In the genomic region with DNA sequence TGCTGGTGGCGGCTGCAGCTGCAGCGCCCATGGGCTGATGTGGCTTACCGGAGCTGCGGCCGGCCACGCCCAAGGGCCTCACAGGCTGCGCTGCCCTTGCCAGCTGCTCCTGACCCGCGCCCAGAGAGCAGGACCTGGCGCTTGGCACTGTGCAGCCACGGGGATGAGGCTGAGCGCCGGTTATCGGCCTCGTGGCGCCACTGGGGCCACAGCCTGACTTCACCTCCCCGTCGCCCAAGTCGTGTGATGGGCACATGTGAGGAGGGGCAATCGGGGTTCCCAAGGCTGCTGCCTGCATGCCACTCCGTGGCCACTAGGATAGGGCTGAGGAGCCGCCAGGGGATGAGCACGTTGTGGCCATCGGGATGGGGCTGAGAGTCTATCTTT, we compare ENCODE assay signal across 11 cellular contexts.
DNase-seq lines count a peak whose midpoint lies in the region; ATAC-seq and TF ChIP-seq lines count a peak whose summit lies in the region.
"Had no signal": no experiment of that assay in that cellular context is flagged by ENCODE, and none has a peak within 500 bp of the region (broad histone marks: within the 10 kb centered on the region; RNA-seq: fewer than 3 reads in every experiment).

No MANE protein-coding gene starts in this region.

- DNase-seq in stimulated activated CD4-positive, alpha-beta T cell treated with anti-CD3 and anti-CD28 coated beads, Interleukin-15, amount 100 ng/mL, for 24 hours = peak; percentile 17
- no peak for DNase-seq in stimulated activated CD4-positive, alpha-beta T cell treated with anti-CD3 and anti-CD28 coated beads, Interleukin-12 subunit alpha, Interleukin-12 subunit beta, amount 100 ng/mL, for 4 hours
- DNase-seq in WERI-Rb-1 (peak; percentile 32), iPS-NIHi11 (ENCODE audit: low spot score) (peak; percentile 17), upper lobe of left lung (no peak), EL (no peak), NCI-H2227 (lab: John Stamatoyannopoulos, UW; ENCODE audit: unreplicated experiment) (no peak)
- no peak for DNase-seq in naive thymus-derived CD4-positive, alpha-beta T cell
- DNase-seq: activated effector memory CD4-positive, alpha-beta T cell treated with anti-CD3 and anti-CD28 coated beads, Interleukin-2, amount 50 U/mL, for 16 hours had no signal

- intact Hi-C loops in naive thymus-derived CD4-positive, alpha-beta T cell (cut with micrococcal nuclease) = loop anchor here in 1 of 2 donors (1.0 kb wide), 1 partner anchor 19 kb away; no protein-coding TSS in a partner anchor

- WGBS in upper lobe of left lung, 2 donors = 0 to 12% methylated on average over 2 to 14 of the region's 24 CpGs

- no peak for TF ChIP-seq EP300 in upper lobe of left lung (IDR thresholded peaks at IDR 0.05)

- TF ChIP-seq CTCF in WERI-Rb-1 (IDR thresholded peaks at IDR 0.05; ENCODE audit: low read depth, low read length) (0 out of 2 replicates have a peak, but pooled peaks have one; percentile 3), upper lobe of left lung (IDR thresholded peaks at IDR 0.05) (no peak)

- H3K27ac ChIP-seq in WERI-Rb-1 (no peak overlapping the region), upper lobe of left lung (no peak overlapping the region)
- no peak overlapping the region for H3K27ac ChIP-seq in naive thymus-derived CD4-positive, alpha-beta T cell (ENCODE audit: low read depth, low read length)
- H3K27ac ChIP-seq: SK-N-MC had no signal

- H3K36me3 ChIP-seq in WERI-Rb-1 (no peaks in the 10 kb centered on the region), upper lobe of left lung (no peaks in the 10 kb centered on the region)
- no peaks in the 10 kb centered on the region for H3K36me3 ChIP-seq in naive thymus-derived CD4-positive, alpha-beta T cell (ENCODE audit: control insufficient read depth in 2 of 3, insufficient read depth in 3 of 3, low read length in 3 of 3)

- no peak for ATAC-seq in upper lobe of left lung (ENCODE audit: low FRiP score in 2 of 2)
- no peak for ATAC-seq in naive thymus-derived CD4-positive, alpha-beta T cell

- POLR2A ChIA-PET in naive thymus-derived CD4-positive, alpha-beta T cell (lab: Charles Lee) = no interaction called here

- no peaks in the 10 kb centered on the region for H3K27me3 ChIP-seq in WERI-Rb-1 (ENCODE audit: insufficient read depth, low read depth, severe bottlenecking)
- peaks cover 0 to 11% (median 3%) of the 10 kb centered on the region in 4 donors for H3K27me3 ChIP-seq in upper lobe of left lung
- H3K27me3 ChIP-seq in naive thymus-derived CD4-positive, alpha-beta T cell (ENCODE audit: control insufficient read depth in 2 of 2, insufficient read depth in 2 of 2, low read length in 2 of 2) = peaks cover 0 to 3% of the 10 kb centered on the region in 2 donors

- peaks cover 6 to 12% (median 8%) of the 10 kb centered on the region in 7 donors for H3K4me1 Mint-ChIP-seq in naive thymus-derived CD4-positive, alpha-beta T cell

- H3K4me3 Mint-ChIP-seq in naive thymus-derived CD4-positive, alpha-beta T cell = peak overlapping the region in 4 of 10 donors; percentile 16 to 76 (median 38)

- no peaks in the 10 kb centered on the region for H3K9me3 Mint-ChIP-seq in naive thymus-derived CD4-positive, alpha-beta T cell

- H3K27ac Mint-ChIP-seq in naive thymus-derived CD4-positive, alpha-beta T cell = no peak overlapping the region
- H3K27ac Mint-ChIP-seq: nephron had no signal

- H3K4me3 ChIP-seq in WERI-Rb-1 (ENCODE audit: low read depth, low read length) (peak overlapping the region; percentile 40), upper lobe of left lung (peak overlapping the region in 3 of 4 donors; percentile 23 to 45 (median 34))
- no peak overlapping the region for H3K4me3 ChIP-seq in naive thymus-derived CD4-positive, alpha-beta T cell (ENCODE audit: low read length)
- H3K4me3 ChIP-seq: SK-N-MC had no signal

- TF ChIP-seq POLR2A in upper lobe of left lung (IDR thresholded peaks at IDR 0.05) = no peak

- H3K9me3 ChIP-seq in WERI-Rb-1 (ENCODE audit: severe bottlenecking) (no peaks in the 10 kb centered on the region), upper lobe of left lung (no peaks in the 10 kb centered on the region)
- H3K9me3 ChIP-seq in naive thymus-derived CD4-positive, alpha-beta T cell (ENCODE audit: control insufficient read depth in 2 of 3, low read length in 3 of 3) = no peaks in the 10 kb centered on the region

- CTCF ChIA-PET in naive thymus-derived CD4-positive, alpha-beta T cell (lab: Charles Lee) = no interaction called here

- peaks cover 3 to 14% (median 10%) of the 10 kb centered on the region in 4 donors for H3K4me1 ChIP-seq in upper lobe of left lung
- H3K4me1 ChIP-seq in naive thymus-derived CD4-positive, alpha-beta T cell (ENCODE audit: control insufficient read depth in 2 of 2, insufficient read depth in 2 of 2, low read length in 2 of 2) = no peaks in the 10 kb centered on the region

- H3K27me3 Mint-ChIP-seq in naive thymus-derived CD4-positive, alpha-beta T cell = peaks cover 45 to 57% (median 53%) of the 10 kb centered on the region in 5 donors

- H3K36me3 Mint-ChIP-seq in naive thymus-derived CD4-positive, alpha-beta T cell = no peaks in the 10 kb centered on the region

Comparison
In these comparisons a context has a peak if more than half of its experiments do, and no peak if none do; other contexts are left out.
1. DNase-seq: peak in stimulated activated CD4-positive, alpha-beta T cell treated with anti-CD3 and anti-CD28 coated beads, Interleukin-15, amount 100 ng/mL, for 24 hours (single experiment), WERI-Rb-1 (single experiment) and iPS-NIHi11 (single experiment); none in stimulated activated CD4-positive, alpha-beta T cell treated with anti-CD3 and anti-CD28 coated beads, Interleukin-12 subunit alpha, Interleukin-12 subunit beta, amount 100 ng/mL, for 4 hours (single experiment), upper lobe of left lung (0 of 2), EL (single experiment), NCI-H2227 (single experiment) and naive thymus-derived CD4-positive, alpha-beta T cell (0 of 9).